In genomic region chr3:190076601-190077444, GRCh38 we compare ENCODE assay signal across 9 cellular contexts. TPM values are rescaled to one million over a fixed set of nuclear protein-coding genes. Genes with fewer than 3 reads are reported as not detected.
DNase-seq lines count a peak whose midpoint lies in the region; ATAC-seq, FAIRE-seq and TF ChIP-seq lines count a peak whose summit lies in the region.
"Had no signal": no experiment of that assay in that cellular context is flagged by ENCODE, and none has a peak within 500 bp of the region (broad histone marks: within the 10 kb centered on the region; RNA-seq: fewer than 3 reads in every experiment).

No MANE protein-coding gene starts in this region.

- no peaks in the 10 kb centered on the region for H3K9me3 ChIP-seq in SK-N-SH

- H3K4me3 ChIP-seq in SK-N-SH (ENCODE audit: low read depth in 2 of 2, low read length in 1 of 2) (no peak overlapping the region; a peak in 1 of 4 replicates), foreskin fibroblast (ENCODE audit: low read depth in 1 of 2, low read length in 2 of 2) (no peak overlapping the region)
- H3K4me3 ChIP-seq: K562 had no signal

- no peaks in the 10 kb centered on the region for H3K9me3 Mint-ChIP-seq in T-cell
- no peaks in the 10 kb centered on the region for H3K9me3 Mint-ChIP-seq in T-helper 2 cell treated with Interferon-gamma antibody and Interleukin-4, amounts not matched to agents 5 μg/mL and 100 μg/mL, for 36 hours

- POLR2A ChIA-PET in SK-N-SH (lab: Yijun Ruan, JAX): no interaction called here
- POLR2A ChIA-PET in T-cell (lab: Charles Lee): no interaction called here

- H3K4me3 Mint-ChIP-seq in T-cell: no peak overlapping the region
- no peak overlapping the region for H3K4me3 Mint-ChIP-seq in T-helper 2 cell treated with Interferon-gamma antibody and Interleukin-4, amounts not matched to agents 5 μg/mL and 100 μg/mL, for 36 hours

- 5% methylated on average over 1 of the region's 1 CpG for WGBS in SK-N-SH (ENCODE audit: low lambda C conversion rate)

- no peak for TF ChIP-seq CTCF in SK-N-SH (IDR thresholded peaks at IDR 0.05)
- no peak for TF ChIP-seq CTCF in foreskin fibroblast (IDR thresholded peaks at IDR 0.05; ENCODE audit: low read depth, low read length)

- H3F3A ChIP-seq in SK-N-SH (replicated peaks; ENCODE audit: insufficient read depth): peaks cover 17% of the 10 kb centered on the region

- peaks cover 13 to 22% of the 10 kb centered on the region in 2 donors for H3K27me3 Mint-ChIP-seq in T-cell
- H3K27me3 Mint-ChIP-seq in T-helper 2 cell treated with Interferon-gamma antibody and Interleukin-4, amounts not matched to agents 5 μg/mL and 100 μg/mL, for 36 hours (ENCODE audit: low read depth): peaks cover 11% of the 10 kb centered on the region

- no peaks in the 10 kb centered on the region for H4K20me1 ChIP-seq in SK-N-SH (ENCODE audit: insufficient read depth)

- FAIRE-seq in G401.6 (lab: Jason Lieb, UNC): peak; percentile 96
- FAIRE-seq: K562 had no signal

- H3K4me1 ChIP-seq in SK-N-SH (ENCODE audit: control insufficient read depth in 1 of 2, insufficient read depth in 2 of 2, low read depth in 1 of 2, low read length in 1 of 2): peaks cover 3 to 16% of the 10 kb centered on the region in 2 experiments; a peak in 3 of 4 replicates

- CTCF ChIA-PET in SK-N-SH (lab: Yijun Ruan, JAX): no interaction called here
- CTCF ChIA-PET in T-cell (lab: Charles Lee): no interaction called here

- no peaks in the 10 kb centered on the region for H3K79me2 ChIP-seq in SK-N-SH (ENCODE audit: insufficient read depth)

- no peak overlapping the region for H3K27ac Mint-ChIP-seq in T-cell
- no peak overlapping the region for H3K27ac Mint-ChIP-seq in T-helper 2 cell treated with Interferon-gamma antibody and Interleukin-4, amounts not matched to agents 5 μg/mL and 100 μg/mL, for 36 hours

- no peaks in the 10 kb centered on the region for H3K36me3 Mint-ChIP-seq in T-cell
- no peaks in the 10 kb centered on the region for H3K36me3 Mint-ChIP-seq in T-helper 2 cell treated with Interferon-gamma antibody and Interleukin-4, amounts not matched to agents 5 μg/mL and 100 μg/mL, for 36 hours (ENCODE audit: low read depth)

- H3K27me3 ChIP-seq in SK-N-SH (ENCODE audit: insufficient read depth): no peaks in the 10 kb centered on the region

- DNase-seq in SK-N-SH (no peak), foreskin fibroblast (peak; percentile 94 to 96), renal cortical epithelial cell (ENCODE audit: low read depth) (peak; percentile 100), T-cell (no peak)
- DNase-seq in T-helper 2 cell treated with Interferon-gamma antibody and Interleukin-4, amounts not matched to agents 5 μg/mL and 100 μg/mL, for 36 hours (ENCODE audit: low spot score): no peak

- H3K9ac ChIP-seq in SK-N-SH: peak overlapping the region; percentile 58; the same call in 1 of the 2 replicates

- ATAC-seq in GM18868 (IDR thresholded peaks at IDR 0.05; ENCODE audit: unreplicated experiment) (no peak), T-cell (replicated peaks in 1 of 4) (no peak), HG03521 (IDR thresholded peaks at IDR 0.05; ENCODE audit: unreplicated experiment) (no peak)
- ATAC-seq: K562 had no signal

- peak overlapping the region; percentile 53 to 89; a peak in 3 of 4 replicates for H3K27ac ChIP-seq in SK-N-SH (ENCODE audit: low read depth in 2 of 2, low read length in 1 of 2)

- no peak for TF ChIP-seq RAD21 in SK-N-SH (IDR thresholded peaks at IDR 0.05; ENCODE audit: low read length)

- no peaks in the 10 kb centered on the region for H3K9me2 ChIP-seq in SK-N-SH

- H2AFZ ChIP-seq in SK-N-SH (ENCODE audit: low read depth): peak overlapping the region; percentile 58

- peak overlapping the region; percentile 55 for H3K4me2 ChIP-seq in SK-N-SH

- H3K36me3 ChIP-seq in SK-N-SH (replicated peaks in 1 of 2; ENCODE audit: control insufficient read depth in 1 of 2, insufficient read depth in 2 of 2, low read length in 1 of 2): no peaks in the 10 kb centered on the region

- H3K4me1 Mint-ChIP-seq in T-cell: no peaks in the 10 kb centered on the region
- H3K4me1 Mint-ChIP-seq in T-helper 2 cell treated with Interferon-gamma antibody and Interleukin-4, amounts not matched to agents 5 μg/mL and 100 μg/mL, for 36 hours (ENCODE audit: low read depth): no peaks in the 10 kb centered on the region

- peak; percentile 7 to 84; a peak in 2 of 4 replicates for TF ChIP-seq EP300 in SK-N-SH (IDR thresholded peaks at IDR 0.05; ENCODE audit: borderline replicate concordance in 1 of 2, low read depth in 1 of 2, low read length in 1 of 2)

TF ChIP-seq in SK-N-SH, 30 proteins besides CTCF, POLR2A, EP300 and RAD21:
- TF ChIP-seq RXRA (IDR thresholded peaks at IDR 0.05; ENCODE audit: borderline replicate concordance, low read depth): peak; percentile 65; the same call in 1 of the 2 replicates
- peak; percentile 88 for TF ChIP-seq JUND (IDR thresholded peaks at IDR 0.05)
- TF ChIP-seq, protein P1, sequence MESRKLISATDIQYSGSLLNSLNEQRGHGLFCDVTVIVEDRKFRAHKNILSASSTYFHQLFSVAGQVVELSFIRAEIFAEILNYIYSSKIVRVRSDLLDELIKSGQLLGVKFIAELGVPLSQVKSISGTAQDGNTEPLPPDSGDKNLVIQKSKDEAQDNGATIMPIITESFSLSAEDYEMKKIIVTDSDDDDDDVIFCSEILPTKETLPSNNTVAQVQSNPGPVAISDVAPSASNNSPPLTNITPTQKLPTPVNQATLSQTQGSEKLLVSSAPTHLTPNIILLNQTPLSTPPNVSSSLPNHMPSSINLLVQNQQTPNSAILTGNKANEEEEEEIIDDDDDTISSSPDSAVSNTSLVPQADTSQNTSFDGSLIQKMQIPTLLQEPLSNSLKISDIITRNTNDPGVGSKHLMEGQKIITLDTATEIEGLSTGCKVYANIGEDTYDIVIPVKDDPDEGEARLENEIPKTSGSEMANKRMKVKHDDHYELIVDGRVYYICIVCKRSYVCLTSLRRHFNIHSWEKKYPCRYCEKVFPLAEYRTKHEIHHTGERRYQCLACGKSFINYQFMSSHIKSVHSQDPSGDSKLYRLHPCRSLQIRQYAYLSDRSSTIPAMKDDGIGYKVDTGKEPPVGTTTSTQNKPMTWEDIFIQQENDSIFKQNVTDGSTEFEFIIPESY (IDR thresholded peaks at IDR 0.05; ENCODE audit: borderline replicate concordance, low read depth): no peak
- peak; percentile 85 for TF ChIP-seq FOSL2 (IDR thresholded peaks at IDR 0.05; ENCODE audit: borderline replicate concordance, low read depth)
- TF ChIP-seq TCF12 (IDR thresholded peaks at IDR 0.05): peak; percentile 72
- TF ChIP-seq MAX (IDR thresholded peaks at IDR 0.05; ENCODE audit: low read depth): 0 out of 2 replicates have a peak, but pooled peaks have one; percentile 16
- TF ChIP-seq POLR2AphosphoS5 (IDR thresholded peaks at IDR 0.05; ENCODE audit: low read depth, low read length): peak; percentile 33; the same call in 1 of the 2 replicates
- TF ChIP-seq CHD2 (IDR thresholded peaks at IDR 0.05; ENCODE audit: low read length, partially characterized antibody): no peak
- TF ChIP-seq, protein P2, sequence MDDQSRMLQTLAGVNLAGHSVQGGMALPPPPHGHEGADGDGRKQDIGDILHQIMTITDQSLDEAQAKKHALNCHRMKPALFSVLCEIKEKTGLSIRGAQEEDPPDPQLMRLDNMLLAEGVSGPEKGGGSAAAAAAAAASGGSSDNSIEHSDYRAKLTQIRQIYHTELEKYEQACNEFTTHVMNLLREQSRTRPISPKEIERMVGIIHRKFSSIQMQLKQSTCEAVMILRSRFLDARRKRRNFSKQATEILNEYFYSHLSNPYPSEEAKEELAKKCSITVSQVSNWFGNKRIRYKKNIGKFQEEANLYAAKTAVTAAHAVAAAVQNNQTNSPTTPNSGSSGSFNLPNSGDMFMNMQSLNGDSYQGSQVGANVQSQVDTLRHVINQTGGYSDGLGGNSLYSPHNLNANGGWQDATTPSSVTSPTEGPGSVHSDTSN (IDR thresholded peaks at IDR 0.05): peak; percentile 92
- peak; percentile 91 for TF ChIP-seq TEAD4 (IDR thresholded peaks at IDR 0.05; ENCODE audit: borderline replicate concordance, insufficient read depth)
- TF ChIP-seq GATA2 (CRISPR knock-in tag; IDR thresholded peaks at IDR 0.05): no peak
- peak; percentile 60; the same call in 1 of the 2 replicates for TF ChIP-seq NFIC (IDR thresholded peaks at IDR 0.05; ENCODE audit: borderline replicate concordance)
- 0 out of 2 replicates have a peak, but pooled peaks have one; percentile 30 for TF ChIP-seq SIN3A (IDR thresholded peaks at IDR 0.05; ENCODE audit: borderline replicate concordance, low read depth, low read length)
- peak; percentile 45; the same call in 1 of the 2 replicates for TF ChIP-seq MEF2A (IDR thresholded peaks at IDR 0.05; ENCODE audit: borderline replicate concordance, low read depth)
- TF ChIP-seq MXI1 (IDR thresholded peaks at IDR 0.05; ENCODE audit: low read depth, low read length): no peak
- TF ChIP-seq TAF1 (IDR thresholded peaks at IDR 0.05; ENCODE audit: borderline replicate concordance, low read depth, low read length): no peak

RNA-seq across cellular contexts. Expression of gene P3H2, which starts 43.9 kb away (rescaled TPM):
- polyA plus RNA-seq in SK-N-SH (2012; rRNA removed): 2.8 and 3.3 TPM in 2 replicates
- 3.9 and 5.2 TPM in 2 replicates for polyA plus RNA-seq in SK-N-SH (2012; cell fraction: cytosol; rRNA removed)
- 1.7 and 3.5 TPM in 2 replicates for polyA plus RNA-seq in SK-N-SH (2012; cell fraction: nucleus; rRNA removed)
- total RNA-seq in renal cortical epithelial cell (101 and 240 TPM in 2 replicates), T-cell (under 1 TPM in 3 of 5 donors, not detected in 2; 0.16 to 0.50 (median 0.35) TPM)

Comparison
In these comparisons a context has a peak if more than half of its experiments do, and no peak if none do; other contexts are left out.
1. DNase-seq: peak in foreskin fibroblast (2 of 2) and renal cortical epithelial cell (single experiment); none in SK-N-SH (single experiment), T-cell (0 of 34) and T-helper 2 cell treated with Interferon-gamma antibody and Interleukin-4, amounts not matched to agents 5 μg/mL and 100 μg/mL, for 36 hours (single experiment).
2. RNA of gene P3H2, which starts 43.9 kb away (total RNA-seq): 101 to 240 TPM in renal cortical epithelial cell; 0.16 to 0.50 TPM in T-cell; every median in the first group is over 10 times any median in the second.